In the genomic region with DNA sequence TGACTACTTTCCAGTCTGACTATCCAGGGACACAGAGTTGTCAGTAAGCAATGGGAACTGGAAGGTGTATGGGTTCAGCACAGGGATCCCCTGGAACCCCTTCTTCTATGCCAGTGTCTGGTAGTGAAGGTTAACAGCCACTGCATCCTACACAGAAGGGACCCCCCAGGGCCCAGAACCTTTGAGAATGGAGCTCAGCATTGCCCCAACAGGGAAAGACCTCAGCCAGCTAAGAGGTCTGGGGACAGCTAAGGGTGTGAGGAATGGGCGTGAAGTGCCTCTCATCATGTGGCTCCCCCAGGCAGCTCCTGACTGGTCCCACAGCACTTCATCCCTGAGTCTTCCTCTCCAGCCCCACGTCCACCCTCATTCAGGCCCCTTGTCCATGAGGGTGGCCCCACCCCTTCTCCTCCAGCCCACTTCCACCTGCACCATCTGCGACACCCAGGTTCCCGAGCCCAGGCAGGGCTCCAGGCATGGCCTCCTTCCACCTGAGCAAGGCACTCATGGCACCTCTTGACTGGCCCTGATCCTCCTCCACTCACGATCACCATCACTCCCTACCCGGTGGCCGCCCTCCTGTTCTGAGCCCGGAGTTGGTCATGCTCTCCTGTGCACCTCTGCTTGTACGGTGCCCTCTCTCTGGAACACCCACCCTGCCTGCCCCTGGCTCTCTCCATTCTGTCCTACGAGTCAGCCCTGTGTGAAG, we compare ENCODE assay signal across 25 cellular contexts.
A peak's percentile ranks its signal among the peaks of the same experiment; 100 is the strongest.
DNase-seq lines count a peak whose midpoint lies in the region; ATAC-seq and TF ChIP-seq lines count a peak whose summit lies in the region.
"Had no signal": no experiment of that assay in that cellular context is flagged by ENCODE, and none has a peak within 500 bp of the region (broad histone marks: within the 10 kb centered on the region; RNA-seq: fewer than 3 reads in every experiment).

No MANE protein-coding gene starts in this region.

- ATAC-seq in upper lobe of right lung (no peak), omental fat pad (ENCODE audit: low FRiP score) (no peak), GM18861 (IDR thresholded peaks at IDR 0.05; ENCODE audit: unreplicated experiment) (no peak)

- H3K4me3 ChIP-seq in coronary artery = no peak overlapping the region
- no peak overlapping the region for H3K4me3 ChIP-seq in upper lobe of right lung
- H3K4me3 ChIP-seq: ascending aorta, PC-9, thyroid gland had no signal

- H3K9me3 ChIP-seq in upper lobe of right lung = no peaks in the 10 kb centered on the region
- H3K9me3 ChIP-seq: ascending aorta, thyroid gland had no signal

- H3K27ac ChIP-seq in coronary artery (no peak overlapping the region), upper lobe of right lung (no peak overlapping the region)
- H3K27ac ChIP-seq: ascending aorta, PC-9, thyroid gland had no signal

- TF ChIP-seq CTCF in coronary artery (IDR thresholded peaks at IDR 0.05) (no peak), upper lobe of right lung (IDR thresholded peaks at IDR 0.05) (no peak), omental fat pad (IDR thresholded peaks at IDR 0.05) (no peak)

- intact Hi-C loops in upper lobe of right lung (cut with DNase I) = loop anchor here (5.0 kb wide), 1 partner anchor 183 kb away; no protein-coding TSS in a partner anchor

- no peaks in the 10 kb centered on the region for H3K36me3 ChIP-seq in upper lobe of right lung
- H3K36me3 ChIP-seq: thyroid gland had no signal

- no peaks in the 10 kb centered on the region for H3K27me3 ChIP-seq in upper lobe of right lung
- H3K27me3 ChIP-seq: ascending aorta, thyroid gland had no signal

- no peaks in the 10 kb centered on the region for H3K4me1 ChIP-seq in upper lobe of right lung
- H3K4me1 ChIP-seq: ascending aorta, thyroid gland had no signal

- peak; percentile 38 for DNase-seq in activated CD8-positive, alpha-beta memory T cell treated with anti-CD3 and anti-CD28 coated beads, Interleukin-2, amount 50 U/mL, for 48 hours
- no peak for DNase-seq in activated CD8-positive, alpha-beta memory T cell treated with anti-CD3 and anti-CD28 coated beads, Interleukin-2, amount 50 U/mL, for 4 hours
- DNase-seq in coronary artery (ENCODE audit: low spot score) (peak; percentile 65), mucosa of gallbladder (ENCODE audit: low spot score) (peak; percentile 5), upper lobe of right lung (peak; percentile 58), omental fat pad (ENCODE audit: low spot score) (no peak), hippocampal formation (lab: John Stamatoyannopoulos, UW) (no peak)
- DNase-seq: 8988T; activated CD4-positive, CD25-positive, alpha-beta regulatory T cell treated with anti-CD3 and anti-CD28 coated beads, Interleukin-2, amount 50 U/mL, for 72 hours; activated CD8-positive, alpha-beta T cell treated with anti-CD3 and anti-CD28 coated beads, Interleukin-2, amount 10 ng/mL, durations not matched to agents 7 days and 5 days; activated T-cell treated with anti-CD3 and anti-CD28 coated beads, Interleukin-2, amount 50 U/mL, for 72 hours; AML-193; central memory CD4-positive, alpha-beta T cell; kidney glomerular epithelial cell; NCI-H146; NCI-H510A treated with DMSO at 0.1 percent for 48 hours; nucleus accumbens; PC-9; SHP77 treated with DMSO at 0.1 percent for 48 hours; small intestine; stimulated activated CD4-positive, alpha-beta T cell treated with anti-CD3 and anti-CD28 coated beads, Interleukin-2, amount 100 ng/mL, for 24 hours; stimulated activated naive B cell treated with anti-CD40 and anti-IgM and Interleukin-4, amounts not matched to agents 10 μg/mL and 1 μg/mL and 100 μg/mL, for 72 hours; thyroid gland had no signal

Comparison
In these comparisons a context has a peak if more than half of its experiments do, and no peak if none do; other contexts are left out.
1. DNase-seq: peak in activated CD8-positive, alpha-beta memory T cell treated with anti-CD3 and anti-CD28 coated beads, Interleukin-2, amount 50 U/mL, for 48 hours (single experiment), coronary artery (single experiment), mucosa of gallbladder (single experiment) and upper lobe of right lung (single experiment); none in activated CD8-positive, alpha-beta memory T cell treated with anti-CD3 and anti-CD28 coated beads, Interleukin-2, amount 50 U/mL, for 4 hours (single experiment), omental fat pad (single experiment) and hippocampal formation (0 of 2).